ENCODE assay signal across 28 cellular contexts in the genomic region with DNA sequence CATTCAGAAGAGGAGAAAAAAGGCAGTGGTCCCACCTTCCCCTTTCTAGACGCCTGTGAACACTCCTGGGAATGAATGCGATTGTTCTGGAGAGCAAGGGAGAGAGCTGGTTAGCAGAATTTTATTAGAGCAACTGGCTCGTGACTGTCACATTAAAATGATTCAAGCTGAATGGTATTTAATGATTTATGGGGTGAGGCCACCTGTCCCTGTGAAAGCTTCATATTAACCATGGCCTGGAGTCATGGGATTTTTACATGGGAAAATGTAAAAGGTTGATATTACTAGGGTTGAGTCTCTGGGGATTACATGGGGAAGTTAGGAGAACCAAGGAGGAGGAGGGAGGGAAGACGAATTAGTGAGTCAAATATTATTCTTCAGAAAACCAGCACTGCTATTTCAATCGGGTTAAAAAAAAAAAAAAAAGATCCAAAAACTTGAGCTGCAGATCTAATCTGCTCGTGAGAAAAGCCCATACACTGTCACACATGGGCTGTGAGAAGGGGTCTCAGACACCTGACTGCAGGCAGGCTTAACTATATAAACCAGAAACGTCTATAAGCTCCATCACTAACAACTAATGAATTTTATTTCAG. TPM values are rescaled to one million over a fixed set of nuclear protein-coding genes. Genes with fewer than 3 reads are reported as not detected.
DNase-seq lines count a peak whose midpoint lies in the region; ATAC-seq lines count a peak whose summit lies in the region.
"Had no signal": no experiment of that assay in that cellular context is flagged by ENCODE, and none has a peak within 500 bp of the region (broad histone marks: within the 10 kb centered on the region; RNA-seq: fewer than 3 reads in every experiment).

No MANE protein-coding gene starts in this region.

- ATAC-seq in GM21723 (IDR thresholded peaks at IDR 0.05; ENCODE audit: unreplicated experiment), result no peak
- ATAC-seq: activated T-cell treated with anti-CD3 and anti-CD28 coated beads, Interleukin-2, amount 50 U/mL, for 4 hours; HCT116; left cardiac atrium; mucosa of descending colon; right cardiac atrium had no signal

- no peak overlapping the region for H3K27ac Mint-ChIP-seq in activated naive CD8-positive, alpha-beta T cell treated with anti-CD3 and anti-CD28 coated beads for 36 hours
- H3K27ac Mint-ChIP-seq: CD4-positive, alpha-beta memory T cell; dendritic cell treated with granulocyte-macrophage colony-stimulating factor and Interleukin-4, amounts not matched to agents 40 ng/mL and 50 ng/mL, for 4 days had no signal

- no peak overlapping the region for H2BK15ac ChIP-seq in mesenchymal stem cell (ENCODE audit: low read depth, poor library complexity, severe bottlenecking)

- peaks cover 56 to 94% of the 10 kb centered on the region in 2 experiments for H3K36me3 ChIP-seq in mesenchymal stem cell (ENCODE audit: control insufficient read depth in 1 of 2, insufficient read depth in 2 of 2, low read depth in 1 of 2, low read length in 2 of 2)
- H3K36me3 ChIP-seq: ovary had no signal

- H3K27me3 Mint-ChIP-seq in activated naive CD8-positive, alpha-beta T cell treated with anti-CD3 and anti-CD28 coated beads for 36 hours, result peaks cover 3% of the 10 kb centered on the region

- H3K18ac ChIP-seq in mesenchymal stem cell (ENCODE audit: low read depth in 1 of 2, low read length in 2 of 2), result no peak overlapping the region

- H3K4me1 ChIP-seq in mesenchymal stem cell (ENCODE audit: control insufficient read depth, insufficient read depth, low read depth, low read length), result peaks cover 10% of the 10 kb centered on the region
- H3K4me1 ChIP-seq: esophagus squamous epithelium, stomach had no signal

- no peak overlapping the region for H3K27ac ChIP-seq in mesenchymal stem cell (ENCODE audit: low read length, poor library complexity, severe bottlenecking)
- H3K27ac ChIP-seq: esophagus squamous epithelium, ovary, SK-N-MC, stomach had no signal

- H3K4me3 Mint-ChIP-seq in activated naive CD8-positive, alpha-beta T cell treated with anti-CD3 and anti-CD28 coated beads for 36 hours, result no peak overlapping the region
- H3K4me3 Mint-ChIP-seq: activated T-cell treated with anti-CD3 and anti-CD28 coated beads, Interleukin-2, amount 50 U/mL, for 4 hours; CD4-positive, alpha-beta memory T cell; central memory CD8-positive, alpha-beta T cell; dendritic cell treated with granulocyte-macrophage colony-stimulating factor and Interleukin-4, amounts not matched to agents 40 ng/mL and 50 ng/mL, for 4 days had no signal

- H3K4me3 ChIP-seq in mesenchymal stem cell (ENCODE audit: insufficient read depth in 1 of 2, low read depth in 1 of 2, low read length in 2 of 2) (no peak overlapping the region), skeletal muscle cell (ENCODE audit: low read depth, low read length) (no peak overlapping the region)
- H3K4me3 ChIP-seq: esophagus squamous epithelium, mucosa of descending colon, ovary, SK-N-MC, stomach had no signal

- no peak overlapping the region for H3K4ac ChIP-seq in mesenchymal stem cell (ENCODE audit: low read depth in 1 of 2, low read length in 2 of 2)

- H2BK5ac ChIP-seq in mesenchymal stem cell (ENCODE audit: low read depth, low read length, poor library complexity, severe bottlenecking), result no peak overlapping the region

- no peak overlapping the region for H2BK120ac ChIP-seq in mesenchymal stem cell (ENCODE audit: low read depth, low read length)

- no peak overlapping the region for H3K14ac ChIP-seq in mesenchymal stem cell (ENCODE audit: low read length in 2 of 2)

- peaks cover 12% of the 10 kb centered on the region for H3K79me1 ChIP-seq in mesenchymal stem cell (replicated peaks; ENCODE audit: low read length, poor library complexity, severe bottlenecking)

- H3K36me3 Mint-ChIP-seq in activated naive CD8-positive, alpha-beta T cell treated with anti-CD3 and anti-CD28 coated beads for 36 hours, result no peaks in the 10 kb centered on the region
- H3K36me3 Mint-ChIP-seq: CD4-positive, alpha-beta memory T cell had no signal

- peak; percentile 60 for DNase-seq in EH (ENCODE audit: low read depth)
- DNase-seq in NCI-H2171 treated with DMSO at 0.1 percent for 48 hours (lab: John Stamatoyannopoulos, UW), result peak; percentile 58
- DNase-seq in mesenchymal stem cell, result no peak
- DNase-seq in skeletal muscle cell (ENCODE audit: low read depth), result peak; percentile 20
- no peak for DNase-seq in iPS-NIHi7 (ENCODE audit: extremely low spot score)
- DNase-seq in activated naive CD8-positive, alpha-beta T cell treated with anti-CD3 and anti-CD28 coated beads for 36 hours, result no peak
- DNase-seq in OCI-M2 (lab: John Stamatoyannopoulos, UW; ENCODE audit: unreplicated experiment), result no peak
- DNase-seq: activated CD4-positive, alpha-beta T cell treated with anti-CD3 and anti-CD28 coated beads, Interleukin-2, amount 50 U/mL, for 1 hour; activated CD4-positive, CD25-positive, alpha-beta regulatory T cell; activated gamma-delta T cell; activated T-cell treated with anti-CD3 and anti-CD28 coated beads, Interleukin-2, amount 50 U/mL, for 4 hours; CD4-positive, alpha-beta memory T cell; esophagus squamous epithelium; Kasumi-1; mucosa of descending colon; NCI-H146; ovary; right cardiac atrium; stimulated activated CD4-positive, alpha-beta T cell treated with anti-CD3 and anti-CD28 coated beads, Interleukin-4, amount 100 ng/mL, for 1 hour; stomach had no signal

- H3K9ac ChIP-seq in mesenchymal stem cell (ENCODE audit: low read length), result peak overlapping the region; percentile 3

- no peak overlapping the region for H3K23ac ChIP-seq in mesenchymal stem cell (ENCODE audit: low read length in 2 of 2)

- no peaks in the 10 kb centered on the region for H3K4me1 Mint-ChIP-seq in activated naive CD8-positive, alpha-beta T cell treated with anti-CD3 and anti-CD28 coated beads for 36 hours
- H3K4me1 Mint-ChIP-seq: central memory CD8-positive, alpha-beta T cell had no signal

- H2BK12ac ChIP-seq in mesenchymal stem cell (ENCODE audit: low read length in 2 of 2), result no peak overlapping the region

- no peak overlapping the region for H3K4me2 ChIP-seq in mesenchymal stem cell (ENCODE audit: low read length, poor library complexity, severe bottlenecking)

- H4K91ac ChIP-seq in mesenchymal stem cell (ENCODE audit: low read length), result no peak overlapping the region

- no peaks in the 10 kb centered on the region for H3K9me3 Mint-ChIP-seq in activated naive CD8-positive, alpha-beta T cell treated with anti-CD3 and anti-CD28 coated beads for 36 hours
- H3K9me3 Mint-ChIP-seq: activated T-cell treated with anti-CD3 and anti-CD28 coated beads, Interleukin-2, amount 50 U/mL, for 4 hours; CD4-positive, alpha-beta memory T cell; central memory CD8-positive, alpha-beta T cell; dendritic cell treated with granulocyte-macrophage colony-stimulating factor and Interleukin-4, amounts not matched to agents 40 ng/mL and 50 ng/mL, for 4 days had no signal

- H2AK5ac ChIP-seq in mesenchymal stem cell (ENCODE audit: low read length, severe bottlenecking), result no peak overlapping the region

- H4K8ac ChIP-seq in mesenchymal stem cell (ENCODE audit: low read length), result no peak overlapping the region

- H3K27me3 ChIP-seq in mesenchymal stem cell (ENCODE audit: control insufficient read depth in 1 of 2, insufficient read depth in 1 of 2, low read length in 2 of 2), result no peaks in the 10 kb centered on the region
- H3K27me3 ChIP-seq: esophagus squamous epithelium, ovary, stomach had no signal

- no peak overlapping the region for H2AFZ ChIP-seq in mesenchymal stem cell (ENCODE audit: low read depth, low read length)

- H3K9me3 ChIP-seq in mesenchymal stem cell (ENCODE audit: control insufficient read depth, low read length), result no peaks in the 10 kb centered on the region
- H3K9me3 ChIP-seq: esophagus squamous epithelium, mucosa of descending colon, ovary, stomach had no signal

- WGBS in mesenchymal stem cell, result 87% methylated on average over 6 of the region's 7 CpGs

RNA-seq across cellular contexts. Expression of gene CXCL12, which starts 8.3 kb away (rescaled TPM):
- polyA plus RNA-seq in mesenchymal stem cell (2013, experiment 1 of 2), result 734 TPM
- 748 TPM for polyA plus RNA-seq in mesenchymal stem cell (2013, experiment 2 of 2)
- total RNA-seq in activated naive CD8-positive, alpha-beta T cell treated with anti-CD3 and anti-CD28 coated beads for 36 hours, result not detected
- total RNA-seq: CD4-positive, alpha-beta memory T cell; NCI-H460; T-helper 1 cell treated with Interleukin-12 subunit alpha and Interleukin-12 subunit beta and Interleukin-4 antibody, amounts not matched to agents 30 ng/mL and 1 ng/mL, for 36 hours had no signal
- polyA plus RNA-seq: CD4-positive, alpha-beta memory T cell had no signal

Comparison
In these comparisons a context has a peak if more than half of its experiments do, and no peak if none do; other contexts are left out.
1. DNase-seq: peak in EH (single experiment), NCI-H2171 treated with DMSO at 0.1 percent for 48 hours (single experiment) and skeletal muscle cell (single experiment); none in mesenchymal stem cell (single experiment), iPS-NIHi7 (single experiment), activated naive CD8-positive, alpha-beta T cell treated with anti-CD3 and anti-CD28 coated beads for 36 hours (single experiment) and OCI-M2 (single experiment).